1 cellular context compared by ENCODE assay signal in the genomic region with DNA sequence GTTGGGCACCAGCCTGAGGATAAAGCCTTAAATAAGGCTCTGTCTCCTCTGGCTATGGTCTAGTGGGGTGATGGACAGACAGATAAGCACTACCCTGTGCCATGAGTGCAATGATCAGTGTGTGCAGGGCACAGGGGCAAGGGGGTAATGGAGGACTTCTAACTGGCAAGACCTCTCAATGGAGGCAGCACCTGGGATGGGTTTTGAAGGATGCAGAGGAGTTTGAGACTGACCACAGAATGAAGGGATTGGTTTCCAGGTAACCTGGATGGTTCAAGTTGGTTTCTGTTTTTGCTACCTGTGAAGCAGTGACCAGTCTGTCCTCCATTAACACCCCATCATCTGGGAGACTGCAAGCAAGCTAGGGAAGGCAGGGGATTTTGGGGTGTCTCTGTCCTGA.
TF ChIP-seq lines count a peak whose summit lies in the region.

No MANE protein-coding gene starts in this region.

TF ChIP-seq in SK-N-SH, 30 proteins besides CTCF, POLR2A, EP300 and RAD21 (continued from another document):
- TF ChIP-seq REST (IDR thresholded peaks at IDR 0.05; ENCODE audit: low read depth, low read length), result no peak
- TF ChIP-seq ELF1 (IDR thresholded peaks at IDR 0.05), result no peak
- TF ChIP-seq NFIC (IDR thresholded peaks at IDR 0.05; ENCODE audit: borderline replicate concordance), result no peak
- no peak for TF ChIP-seq MEF2A (IDR thresholded peaks at IDR 0.05; ENCODE audit: borderline replicate concordance, low read depth)
